ENCODE assay signal across 26 cellular contexts in genomic region chr11:23772081-23772480, GRCh38.
"Had no signal": no experiment of that assay in that cellular context is flagged by ENCODE, and none has a peak within 500 bp of the region (broad histone marks: within the 10 kb centered on the region; RNA-seq: fewer than 3 reads in every experiment).

No MANE protein-coding gene starts in this region.

- H3K36me3 ChIP-seq: esophagus squamous epithelium, heart right ventricle, lower lobe of right lung, ovary, sigmoid colon, spleen, tibial artery, upper lobe of left lung had no signal

- DNase-seq: dermis blood vessel endothelial cell; effector memory CD8-positive, alpha-beta T cell; erythroblast; esophagus squamous epithelium; foreskin keratinocyte; glutamatergic neuron; heart right ventricle; hypothalamus; immature natural killer cell; left ventricle myocardium superior; lower lobe of right lung; natural killer cell; occipital lobe; ovary; posterior cingulate gyrus; psoas muscle; right cardiac atrium; sigmoid colon; spleen; stimulated activated CD4-positive, alpha-beta T cell treated with anti-CD3 and anti-CD28 coated beads, Interleukin-4, amount 100 ng/mL, for 4 hours; stimulated activated naive CD8-positive, alpha-beta T cell treated with anti-CD3 and anti-CD28 coated beads, Interleukin-15, Interleukin-2, amounts not matched to agents 100 U/mL and 50 U/mL, for 24 hours; substantia nigra; testis; tibial artery; upper lobe of left lung had no signal

- H3K27me3 ChIP-seq: esophagus squamous epithelium, foreskin keratinocyte, heart right ventricle, ovary, sigmoid colon, spleen, testis, tibial artery, upper lobe of left lung had no signal

- H3K27ac ChIP-seq: coronary artery, esophagus squamous epithelium, foreskin keratinocyte, heart right ventricle, lower lobe of right lung, ovary, psoas muscle, sigmoid colon, spleen, testis, tibial artery, upper lobe of left lung had no signal

- H3K4me1 ChIP-seq: foreskin keratinocyte, heart right ventricle, lower lobe of right lung, psoas muscle, spleen, testis, tibial artery, upper lobe of left lung had no signal

- H3K9me3 ChIP-seq: lower lobe of right lung, ovary, psoas muscle, sigmoid colon, testis, tibial artery had no signal

- H3K4me3 ChIP-seq: coronary artery, esophagus squamous epithelium, heart right ventricle, lower lobe of right lung, ovary, psoas muscle, sigmoid colon, spleen, testis, tibial artery, upper lobe of left lung had no signal
